20 cellular contexts compared by ENCODE assay signal in genomic region chr3:128573160-128573559, GRCh38.
DNase-seq lines count a peak whose midpoint lies in the region; ATAC-seq and TF ChIP-seq lines count a peak whose summit lies in the region.
"Had no signal": no experiment of that assay in that cellular context is flagged by ENCODE, and none has a peak within 500 bp of the region (broad histone marks: within the 10 kb centered on the region; RNA-seq: fewer than 3 reads in every experiment).

No MANE protein-coding gene starts in this region.

- no peak for ATAC-seq in activated naive CD8-positive, alpha-beta T cell treated with anti-CD3 and anti-CD28 coated beads, Interleukin-2, amount 10 ng/mL, durations not matched to agents 7 days and 5 days (ENCODE audit: low read depth)
- ATAC-seq in gastrocnemius medialis, result no peak

- in situ Hi-C loops in gastrocnemius medialis (cut with MboI; ENCODE audit: low sequenced_read_pairs in 4 of 4), result no loop called here

- peaks cover 3% of the 10 kb centered on the region; the same call in 1 of the 2 replicates for H3K27me3 ChIP-seq in OCI-LY3 (ENCODE audit: low read depth, low read length)
- H3K27me3 ChIP-seq in gastrocnemius medialis, result peaks cover 0 to 4% (median 0%) of the 10 kb centered on the region in 3 donors
- H3K27me3 ChIP-seq in BE2C, result no peaks in the 10 kb centered on the region
- H3K27me3 ChIP-seq: neural progenitor cell, thyroid gland had no signal

- intact Hi-C loops in gastrocnemius medialis (cut with DNase I; ENCODE audit: low total_unique reads), result loop anchor here (10.0 kb wide), 1 partner anchor 88 kb away; no protein-coding TSS in a partner anchor

- H3K9me3 ChIP-seq in OCI-LY3 (ENCODE audit: insufficient read depth, low read length), result no peaks in the 10 kb centered on the region
- H3K9me3 ChIP-seq in gastrocnemius medialis, result no peaks in the 10 kb centered on the region
- no peaks in the 10 kb centered on the region for H3K9me3 ChIP-seq in BE2C
- H3K9me3 ChIP-seq: thyroid gland had no signal

- no peaks in the 10 kb centered on the region for H4K20me1 ChIP-seq in OCI-LY3 (ENCODE audit: insufficient read depth, low read length)

- peaks cover 16% of the 10 kb centered on the region for H3K4me1 Mint-ChIP-seq in activated naive CD4-positive, alpha-beta T cell treated with anti-CD3 and anti-CD28 coated beads, Interleukin-2, amount 50 U/mL, for 24 hours
- H3K4me1 Mint-ChIP-seq in activated naive CD8-positive, alpha-beta T cell treated with anti-CD3 and anti-CD28 coated beads, Interleukin-2, amount 10 ng/mL, durations not matched to agents 7 days and 5 days, result peaks cover 14% of the 10 kb centered on the region
- H3K4me1 Mint-ChIP-seq: activated B cell treated with CpG ODN at 0.5 μM for 24 hours had no signal

- H3K36me3 Mint-ChIP-seq in activated naive CD4-positive, alpha-beta T cell treated with anti-CD3 and anti-CD28 coated beads, Interleukin-2, amount 50 U/mL, for 24 hours, result no peaks in the 10 kb centered on the region
- H3K36me3 Mint-ChIP-seq in activated naive CD8-positive, alpha-beta T cell treated with anti-CD3 and anti-CD28 coated beads, Interleukin-2, amount 10 ng/mL, durations not matched to agents 7 days and 5 days, result no peaks in the 10 kb centered on the region
- H3K36me3 Mint-ChIP-seq: neural progenitor cell; stimulated activated memory B cell treated with anti-CD40 and anti-IgM and Interleukin-4, amounts not matched to agents 10 μg/mL and 1 μg/mL and 100 μg/mL, for 72 hours had no signal

- no peak for DNase-seq in activated naive CD4-positive, alpha-beta T cell treated with anti-CD3 and anti-CD28 coated beads, Interleukin-2, amount 50 U/mL, for 16 hours
- DNase-seq in activated naive CD8-positive, alpha-beta T cell treated with anti-CD3 and anti-CD28 coated beads, Interleukin-2, amount 10 ng/mL, durations not matched to agents 7 days and 5 days, result no peak
- DNase-seq in gastrocnemius medialis (no peak), AG20443 (ENCODE audit: low spot score) (no peak), BE2C (no peak)
- DNase-seq: activated B cell treated with CpG ODN at 0.5 μM for 24 hours; activated CD8-positive, alpha-beta memory T cell treated with anti-CD3 and anti-CD28 coated beads, Interleukin-2, amount 50 U/mL, for 4 hours; effector CD4-positive, alpha-beta T cell; foreskin keratinocyte; GF-D8; hypothalamus; KBM-7; NCI-H146; T1000; thyroid gland had no signal

- TF ChIP-seq CTCF in OCI-LY3 (IDR thresholded peaks at IDR 0.05; ENCODE audit: low read depth, low read length) (no peak), gastrocnemius medialis (IDR thresholded peaks at IDR 0.05 in 4 of 5, conservative IDR thresholded peaks at IDR 0.05 in 1 of 5) (no peak), BE2C (IDR thresholded peaks at IDR 0.05; ENCODE audit: low read depth, low read length) (no peak)

- H3K4me2 ChIP-seq in OCI-LY3 (ENCODE audit: low read length), result peak overlapping the region; percentile 83
- H3K4me2 ChIP-seq: neural progenitor cell had no signal

- H2AFZ ChIP-seq in OCI-LY3 (ENCODE audit: low read depth, low read length), result peak overlapping the region; percentile 4; the same call in 1 of the 2 replicates
- H2AFZ ChIP-seq: neural progenitor cell had no signal

- no peaks in the 10 kb centered on the region for H3K79me2 ChIP-seq in OCI-LY3 (ENCODE audit: low read length)

- POLR2A ChIA-PET in activated naive CD8-positive, alpha-beta T cell treated with anti-CD3 and anti-CD28 coated beads, Interleukin-2, amount 10 ng/mL, durations not matched to agents 7 days and 5 days (lab: Charles Lee), result interaction anchor here (0.5 to 1.0 kb wide), 3 partner anchors 16 to 27 kb away, joined by 3 to 5 read pairs (median 3); no protein-coding TSS in a partner anchor

- H3K4me3 Mint-ChIP-seq in activated naive CD4-positive, alpha-beta T cell treated with anti-CD3 and anti-CD28 coated beads, Interleukin-2, amount 50 U/mL, for 24 hours, result peak overlapping the region; percentile 11
- H3K4me3 Mint-ChIP-seq in activated naive CD8-positive, alpha-beta T cell treated with anti-CD3 and anti-CD28 coated beads, Interleukin-2, amount 10 ng/mL, durations not matched to agents 7 days and 5 days, result no peak overlapping the region
- H3K4me3 Mint-ChIP-seq: activated B cell treated with CpG ODN at 0.5 μM for 24 hours; neural progenitor cell; stimulated activated memory B cell treated with anti-CD40 and anti-IgM and Interleukin-4, amounts not matched to agents 10 μg/mL and 1 μg/mL and 100 μg/mL, for 72 hours had no signal

- H3K36me3 ChIP-seq in OCI-LY3 (replicated peaks; ENCODE audit: low read depth, low read length) (no peaks in the 10 kb centered on the region), gastrocnemius medialis (no peaks in the 10 kb centered on the region), BE2C (no peaks in the 10 kb centered on the region)
- H3K36me3 ChIP-seq: neural progenitor cell, thyroid gland had no signal

- no peaks in the 10 kb centered on the region for H3K9me3 Mint-ChIP-seq in activated naive CD4-positive, alpha-beta T cell treated with anti-CD3 and anti-CD28 coated beads, Interleukin-2, amount 50 U/mL, for 24 hours
- no peaks in the 10 kb centered on the region for H3K9me3 Mint-ChIP-seq in activated naive CD8-positive, alpha-beta T cell treated with anti-CD3 and anti-CD28 coated beads, Interleukin-2, amount 10 ng/mL, durations not matched to agents 7 days and 5 days
- H3K9me3 Mint-ChIP-seq: activated B cell treated with CpG ODN at 0.5 μM for 24 hours; neural progenitor cell; stimulated activated memory B cell treated with anti-CD40 and anti-IgM and Interleukin-4, amounts not matched to agents 10 μg/mL and 1 μg/mL and 100 μg/mL, for 72 hours had no signal

- H3K4me3 ChIP-seq in OCI-LY3 (ENCODE audit: low read length) (peak overlapping the region; percentile 49), gastrocnemius medialis (no peak overlapping the region), BE2C (ENCODE audit: low read depth, low read length) (no peak overlapping the region)
- H3K4me3 ChIP-seq: neural progenitor cell, thyroid gland had no signal

- H3K27me3 Mint-ChIP-seq in activated naive CD4-positive, alpha-beta T cell treated with anti-CD3 and anti-CD28 coated beads, Interleukin-2, amount 50 U/mL, for 24 hours, result peaks cover 4% of the 10 kb centered on the region
- H3K27me3 Mint-ChIP-seq in activated naive CD8-positive, alpha-beta T cell treated with anti-CD3 and anti-CD28 coated beads, Interleukin-2, amount 10 ng/mL, durations not matched to agents 7 days and 5 days, result peaks cover 25% of the 10 kb centered on the region

- peak overlapping the region; percentile 45; the same call in 1 of the 2 replicates for H3K9ac ChIP-seq in OCI-LY3 (ENCODE audit: low read length)
- H3K9ac ChIP-seq: neural progenitor cell had no signal

- no peak for TF ChIP-seq POLR2A in gastrocnemius medialis (IDR thresholded peaks at IDR 0.05)

- H3K27ac ChIP-seq in OCI-LY3 (ENCODE audit: low read length) (peak overlapping the region; percentile 52; the same call in 1 of the 2 replicates), gastrocnemius medialis (peak overlapping the region in 3 of 4 donors; percentile 41 to 58 (median 41))
- H3K27ac ChIP-seq: foreskin keratinocyte, neural progenitor cell, thyroid gland had no signal

- peaks cover 25% of the 10 kb centered on the region for H3K4me1 ChIP-seq in OCI-LY3 (ENCODE audit: low read length)
- no peaks in the 10 kb centered on the region for H3K4me1 ChIP-seq in gastrocnemius medialis
- H3K4me1 ChIP-seq in BE2C, result peaks cover 8% of the 10 kb centered on the region
- H3K4me1 ChIP-seq: foreskin keratinocyte, thyroid gland had no signal

- H3K27ac Mint-ChIP-seq in activated naive CD4-positive, alpha-beta T cell treated with anti-CD3 and anti-CD28 coated beads, Interleukin-2, amount 50 U/mL, for 24 hours, result no peak overlapping the region
- H3K27ac Mint-ChIP-seq in activated naive CD8-positive, alpha-beta T cell treated with anti-CD3 and anti-CD28 coated beads, Interleukin-2, amount 10 ng/mL, durations not matched to agents 7 days and 5 days, result peak overlapping the region; percentile 42
- H3K27ac Mint-ChIP-seq: activated B cell treated with CpG ODN at 0.5 μM for 24 hours; progenitor cell of endocrine pancreas; stimulated activated memory B cell treated with anti-CD40 and anti-IgM and Interleukin-4, amounts not matched to agents 10 μg/mL and 1 μg/mL and 100 μg/mL, for 72 hours had no signal
